12 cellular contexts compared by ENCODE assay signal in the genomic region with DNA sequence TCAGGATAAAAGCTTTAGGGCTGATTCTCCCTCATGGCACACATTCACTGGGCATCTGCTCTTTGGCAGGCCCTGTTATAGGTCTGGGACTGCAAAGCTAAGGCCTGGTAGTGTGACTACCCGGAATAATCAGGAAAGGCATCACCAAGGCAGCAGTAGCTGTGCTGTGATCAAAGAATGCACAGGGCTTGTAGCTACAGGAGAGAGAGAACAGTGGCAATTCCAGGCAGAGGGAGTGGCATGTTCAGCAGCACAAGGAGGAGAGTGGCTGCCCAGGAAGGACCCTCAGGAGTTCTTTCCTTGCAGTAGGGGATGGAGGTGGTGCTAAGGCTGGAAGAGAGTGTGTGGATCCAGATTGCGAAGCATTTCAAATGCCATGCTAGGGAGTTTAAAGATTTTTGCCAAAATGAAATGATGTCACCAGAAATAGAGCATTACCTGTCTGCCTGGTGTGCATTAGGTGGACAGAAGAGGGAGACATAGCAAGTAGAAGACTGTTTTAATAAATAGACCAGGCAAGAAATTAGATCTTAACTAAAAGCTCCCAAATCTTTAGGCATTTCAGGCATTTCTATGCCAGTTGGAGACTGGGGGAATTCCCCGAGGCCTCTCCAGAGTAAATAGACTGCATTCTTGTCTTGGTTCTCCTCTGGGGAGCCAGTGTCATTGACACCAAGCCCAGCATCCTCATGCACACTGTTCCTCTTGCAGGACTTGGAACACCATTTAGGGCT.
DNase-seq lines count a peak whose midpoint lies in the region; ATAC-seq and TF ChIP-seq lines count a peak whose summit lies in the region.
"Had no signal": no experiment of that assay in that cellular context is flagged by ENCODE, and none has a peak within 500 bp of the region (broad histone marks: within the 10 kb centered on the region; RNA-seq: fewer than 3 reads in every experiment).

No MANE protein-coding gene starts in this region.

- no peak overlapping the region for H3K4me3 ChIP-seq in BE2C (ENCODE audit: low read depth, low read length)
- H3K4me3 ChIP-seq in HUES6 (ENCODE audit: low read depth, low read length) = no peak overlapping the region
- no peak overlapping the region for H3K4me3 ChIP-seq in left lung
- H3K4me3 ChIP-seq in tibial artery = no peak overlapping the region

- H3K4me1 ChIP-seq in BE2C (no peaks in the 10 kb centered on the region), HUES6 (ENCODE audit: control insufficient read depth, insufficient read depth, low read length) (peaks cover 26% of the 10 kb centered on the region), left lung (no peaks in the 10 kb centered on the region), tibial artery (peaks cover 0 to 4% (median 0%) of the 10 kb centered on the region in 4 donors)

- no peaks in the 10 kb centered on the region for H3K9me3 Mint-ChIP-seq in MCF 10A (ENCODE audit: unreplicated experiment)

- no peak overlapping the region for H3K27ac Mint-ChIP-seq in MCF 10A (ENCODE audit: low read depth, unreplicated experiment)

- peak overlapping the region; percentile 10 for H3K9ac ChIP-seq in HUES6 (ENCODE audit: low read length)

- H3K36me3 ChIP-seq in BE2C (peaks cover 45% of the 10 kb centered on the region), HUES6 (ENCODE audit: control insufficient read depth, insufficient read depth, low read length) (peaks cover 73% of the 10 kb centered on the region), left lung (peaks cover 0 to 95% of the 10 kb centered on the region in 2 donors), tibial artery (peaks cover 91 to 97% (median 95%) of the 10 kb centered on the region in 3 donors)

- H3K27ac ChIP-seq in HUES6 (ENCODE audit: low read depth, low read length) (no peak overlapping the region), left lung (no peak overlapping the region), tibial artery (no peak overlapping the region)
- H3K27ac ChIP-seq: neutrophil had no signal

- no peak overlapping the region for H3K4me3 Mint-ChIP-seq in MCF 10A (ENCODE audit: unreplicated experiment)

- POLR2A ChIA-PET in MCF 10A (lab: Yijun Ruan, JAX) = no interaction called here

- H3K9me3 ChIP-seq in BE2C (no peaks in the 10 kb centered on the region), HUES6 (ENCODE audit: control insufficient read depth, insufficient read depth, low read depth, low read length) (no peaks in the 10 kb centered on the region), left lung (no peaks in the 10 kb centered on the region), tibial artery (no peaks in the 10 kb centered on the region)
- H3K9me3 ChIP-seq: neutrophil had no signal

- H3K4me1 Mint-ChIP-seq in MCF 10A (ENCODE audit: insufficient read depth, unreplicated experiment) = no peaks in the 10 kb centered on the region

- peaks cover 93% of the 10 kb centered on the region for H3K36me3 Mint-ChIP-seq in MCF 10A (ENCODE audit: insufficient read depth, unreplicated experiment)

- TF ChIP-seq CTCF in BE2C (IDR thresholded peaks at IDR 0.05; ENCODE audit: low read depth, low read length) (peak; percentile 45), MCF 10A (IDR thresholded peaks at IDR 0.05; ENCODE audit: unreplicated experiment) (peak; percentile 23), left lung (IDR thresholded peaks at IDR 0.05) (no peak), tibial artery (IDR thresholded peaks at IDR 0.05) (no peak)

- no peaks in the 10 kb centered on the region for H3K27me3 Mint-ChIP-seq in MCF 10A (ENCODE audit: insufficient read depth, unreplicated experiment)

- H3K27me3 ChIP-seq in BE2C (no peaks in the 10 kb centered on the region), HUES6 (ENCODE audit: control insufficient read depth, insufficient read depth, low read length) (no peaks in the 10 kb centered on the region), left lung (no peaks in the 10 kb centered on the region), tibial artery (no peaks in the 10 kb centered on the region)
- H3K27me3 ChIP-seq: neutrophil had no signal

- no TSS peak for BruUV-seq in MCF 10A (replicated peaks; lab: Mats Ljungman, UMichigan)

- CTCF ChIA-PET in MCF 10A (lab: Yijun Ruan, JAX) = interaction anchor here (0.6 to 8.0 kb wide), 23 partner anchors 8 to 637 kb away, joined by 3 to 88 read pairs (median 4); no protein-coding TSS in a partner anchor

- ATAC-seq in left lung (peak; percentile 58), GM19351 (IDR thresholded peaks at IDR 0.05; ENCODE audit: unreplicated experiment) (no peak), GM18870 (IDR thresholded peaks at IDR 0.05; ENCODE audit: unreplicated experiment) (no peak), HG02588 (IDR thresholded peaks at IDR 0.05; ENCODE audit: unreplicated experiment) (no peak)

- intact Hi-C loops in MCF 10A (cut with micrococcal nuclease) = loop anchor here (1.0 to 2.0 kb wide), 2 partner anchors 122 to 248 kb away; no protein-coding TSS in a partner anchor
- intact Hi-C loops in left lung (cut with DNase I) = no loop called here
- intact Hi-C loops in tibial artery (cut with DNase I; ENCODE audit: low total_unique reads) = no loop called here

- DNase-seq in BE2C (no peak), MCF 10A (ENCODE audit: unreplicated experiment) (peak; percentile 6), left lung (no peak), tibial artery (no peak)
- DNase-seq: activated CD4-positive, CD25-positive, alpha-beta regulatory T cell treated with anti-CD3 and anti-CD28 coated beads, Interleukin-2, amount 50 U/mL, for 72 hours; effector memory CD4-positive, alpha-beta T cell; NCI-H2081 had no signal

Comparison
In these comparisons a context has a peak if more than half of its experiments do, and no peak if none do; other contexts are left out.
1. CTCF ChIP-seq: peak in BE2C (single experiment) and MCF 10A (single experiment); none in left lung (0 of 2) and tibial artery (0 of 2).